18 cellular contexts compared by ENCODE assay signal in genomic region chr9:6086006-6086655, GRCh38.
"Had no signal": no experiment of that assay in that cellular context is flagged by ENCODE, and none has a peak within 500 bp of the region (broad histone marks: within the 10 kb centered on the region; RNA-seq: fewer than 3 reads in every experiment).

No MANE protein-coding gene starts in this region.

- H3K4me1 ChIP-seq: ascending aorta, neural progenitor cell, parathyroid adenoma, tibial nerve had no signal

- H3K4me2 ChIP-seq: neural progenitor cell had no signal

- H3K79me2 ChIP-seq: parathyroid adenoma had no signal

- H3K36me3 ChIP-seq: ascending aorta, heart right ventricle, neural progenitor cell, tibial nerve had no signal

- H3K27me3 Mint-ChIP-seq: activated naive CD8-positive, alpha-beta T cell treated with anti-CD3 and anti-CD28 coated beads, Interleukin-2, amount 50 U/mL, for 24 hours; central memory CD8-positive, alpha-beta T cell; T-helper 17 cell had no signal

- H3K36me3 Mint-ChIP-seq: neural progenitor cell; stimulated activated effector memory CD8-positive, alpha-beta T cell treated with anti-CD3 and anti-CD28 coated beads, Interleukin-12 subunit alpha, Interleukin-12 subunit beta, amount 100 ng/mL, for 72 hours had no signal

- H3K9ac ChIP-seq: neural progenitor cell, parathyroid adenoma had no signal

- H3K4me3 ChIP-seq: ascending aorta, heart right ventricle, neural progenitor cell, skin epidermis, tibial nerve had no signal

- H3K4me1 Mint-ChIP-seq: activated B cell treated with CpG ODN at 0.5 μM for 24 hours; activated CD4-positive, alpha-beta T cell treated with anti-CD3 and anti-CD28 coated beads, Interleukin-2, amount 10 ng/mL, durations not matched to agents 7 days and 5 days; activated naive CD8-positive, alpha-beta T cell treated with anti-CD3 and anti-CD28 coated beads, Interleukin-2, amount 50 U/mL, for 24 hours; central memory CD8-positive, alpha-beta T cell; stimulated activated effector memory CD8-positive, alpha-beta T cell treated with anti-CD3 and anti-CD28 coated beads, Interleukin-12 subunit alpha, Interleukin-12 subunit beta, amount 100 ng/mL, for 72 hours; T-helper 17 cell had no signal

- H3K4me3 Mint-ChIP-seq: activated B cell treated with CpG ODN at 0.5 μM for 24 hours; activated CD4-positive, alpha-beta T cell treated with anti-CD3 and anti-CD28 coated beads, Interleukin-2, amount 10 ng/mL, durations not matched to agents 7 days and 5 days; activated naive CD8-positive, alpha-beta T cell treated with anti-CD3 and anti-CD28 coated beads, Interleukin-2, amount 50 U/mL, for 24 hours; central memory CD8-positive, alpha-beta T cell; neural progenitor cell; stimulated activated effector memory CD8-positive, alpha-beta T cell treated with anti-CD3 and anti-CD28 coated beads, Interleukin-12 subunit alpha, Interleukin-12 subunit beta, amount 100 ng/mL, for 72 hours; T-helper 17 cell had no signal

- DNase-seq: activated B cell treated with CpG ODN at 0.5 μM for 24 hours; activated CD4-positive, alpha-beta T cell treated with anti-CD3 and anti-CD28 coated beads, Interleukin-2, amount 10 ng/mL, durations not matched to agents 7 days and 5 days; activated CD8-positive, alpha-beta memory T cell treated with anti-CD3 and anti-CD28 coated beads for 24 hours; activated naive CD4-positive, alpha-beta T cell treated with Interleukin-2 at 50 U/mL for 16 hours; activated naive CD8-positive, alpha-beta T cell treated with anti-CD3 and anti-CD28 coated beads, Interleukin-2, amount 50 U/mL, for 24 hours; cortex of kidney; effector CD8-positive, alpha-beta T cell; foreskin melanocyte; heart right ventricle; left ventricle myocardium superior; T-helper 17 cell had no signal

- H2AFZ ChIP-seq: neural progenitor cell, parathyroid adenoma had no signal

- H3K27ac Mint-ChIP-seq: activated B cell treated with CpG ODN at 0.5 μM for 24 hours; activated CD4-positive, alpha-beta T cell treated with anti-CD3 and anti-CD28 coated beads, Interleukin-2, amount 10 ng/mL, durations not matched to agents 7 days and 5 days; activated naive CD8-positive, alpha-beta T cell treated with anti-CD3 and anti-CD28 coated beads, Interleukin-2, amount 50 U/mL, for 24 hours; neural progenitor cell; stimulated activated effector memory CD8-positive, alpha-beta T cell treated with anti-CD3 and anti-CD28 coated beads, Interleukin-12 subunit alpha, Interleukin-12 subunit beta, amount 100 ng/mL, for 72 hours; T-helper 17 cell had no signal

- H3K9me3 ChIP-seq: ascending aorta, heart right ventricle, tibial nerve had no signal

- H3K27ac ChIP-seq: ascending aorta, heart right ventricle, neural progenitor cell, parathyroid adenoma, skin epidermis, tibial nerve had no signal

- ATAC-seq: activated naive CD8-positive, alpha-beta T cell treated with anti-CD3 and anti-CD28 coated beads, Interleukin-2, amount 50 U/mL, for 24 hours; heart right ventricle; left ventricle myocardium superior; stimulated activated effector memory CD8-positive, alpha-beta T cell treated with anti-CD3 and anti-CD28 coated beads, Interleukin-12 subunit alpha, Interleukin-12 subunit beta, amount 100 ng/mL, for 72 hours; T-helper 17 cell had no signal

- H3K27me3 ChIP-seq: ascending aorta, heart right ventricle, neural progenitor cell, tibial nerve had no signal

- H3K9me3 Mint-ChIP-seq: activated B cell treated with CpG ODN at 0.5 μM for 24 hours; activated CD4-positive, alpha-beta T cell treated with anti-CD3 and anti-CD28 coated beads, Interleukin-2, amount 10 ng/mL, durations not matched to agents 7 days and 5 days; activated naive CD8-positive, alpha-beta T cell treated with anti-CD3 and anti-CD28 coated beads, Interleukin-2, amount 50 U/mL, for 24 hours; central memory CD8-positive, alpha-beta T cell; neural progenitor cell; stimulated activated effector memory CD8-positive, alpha-beta T cell treated with anti-CD3 and anti-CD28 coated beads, Interleukin-12 subunit alpha, Interleukin-12 subunit beta, amount 100 ng/mL, for 72 hours had no signal
